ENCODE assay signal across 12 cellular contexts in the genomic region with DNA sequence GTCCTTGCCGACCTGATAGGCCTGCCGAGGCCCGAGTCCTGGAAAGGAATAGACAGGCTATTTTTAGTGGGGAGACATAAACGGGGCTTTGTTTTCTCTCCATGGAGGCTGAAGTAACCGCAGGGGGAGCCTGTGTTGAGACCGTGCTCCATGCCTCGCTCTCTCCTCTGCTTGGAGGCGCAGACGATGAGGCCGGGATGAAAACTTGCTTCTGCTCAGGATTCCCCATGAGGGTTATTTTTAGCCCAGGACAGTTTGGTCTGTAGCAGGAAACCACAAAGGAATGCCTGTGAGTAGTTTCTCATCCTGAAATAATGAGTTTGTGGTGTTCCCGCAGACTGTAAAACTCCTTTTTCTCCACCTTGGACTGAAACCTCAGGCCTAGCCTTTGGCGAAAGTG.
DNase-seq lines count a peak whose midpoint lies in the region; ATAC-seq and TF ChIP-seq lines count a peak whose summit lies in the region.
"Had no signal": no experiment of that assay in that cellular context is flagged by ENCODE, and none has a peak within 500 bp of the region (broad histone marks: within the 10 kb centered on the region; RNA-seq: fewer than 3 reads in every experiment).

No MANE protein-coding gene starts in this region.

- H3K4me3 ChIP-seq in ACC112 (ENCODE audit: low read depth, low read length) (no peak overlapping the region), dorsolateral prefrontal cortex (peak overlapping the region in 12 of 59 donors; percentile 3 to 47 (median 12))
- H3K4me3 ChIP-seq: transverse colon had no signal

- intact Hi-C loops in dorsolateral prefrontal cortex (cut with DNase I), result no loop called here

- in situ Hi-C loops in KBM-7 (cut with MboI; ENCODE audit: low pct_unique_long_range_greater_than_20kb, low sequenced_read_pairs), result no loop called here

- peak in 15 of 56 donors; percentile 9 to 25 (median 16) for TF ChIP-seq CTCF in dorsolateral prefrontal cortex (IDR thresholded peaks at IDR 0.05 in 54 of 56, conservative IDR thresholded peaks at IDR 0.05 in 2 of 56; ENCODE audit: low read depth in 1 of 56, partially characterized antibody in 56 of 56)

- ATAC-seq in GM18858 (IDR thresholded peaks at IDR 0.05; ENCODE audit: unreplicated experiment), result no peak

- H3K27me3 ChIP-seq in ACC112 (ENCODE audit: insufficient read depth, low read length), result no peaks in the 10 kb centered on the region
- H3K27me3 ChIP-seq in dorsolateral prefrontal cortex, result no peaks in the 10 kb centered on the region
- no peaks in the 10 kb centered on the region for H3K27me3 ChIP-seq in layer of hippocampus (ENCODE audit: control insufficient read depth, insufficient read depth, low read length)
- H3K27me3 ChIP-seq: transverse colon had no signal

- H3K4me1 ChIP-seq in ACC112 (ENCODE audit: control insufficient read depth, insufficient read depth, low read length, unreplicated experiment), result peaks cover 22% of the 10 kb centered on the region
- H3K4me1 ChIP-seq: transverse colon had no signal

- H3K27ac ChIP-seq in ACC112 (ENCODE audit: low read depth, low read length), result peak overlapping the region; percentile 54; the same call in 1 of the 2 replicates
- H3K27ac ChIP-seq in dorsolateral prefrontal cortex, result peak overlapping the region in 55 of 59 donors; percentile 34 to 89 (median 77)
- peak overlapping the region; percentile 84 for H3K27ac ChIP-seq in layer of hippocampus (ENCODE audit: low read depth, low read length)

- no peaks in the 10 kb centered on the region for H3K79me2 ChIP-seq in ACC112 (ENCODE audit: control insufficient read depth, insufficient read depth, low read length, unreplicated experiment)

- no peak overlapping the region for H2AFZ ChIP-seq in ACC112 (ENCODE audit: low read length, unreplicated experiment)

- H3K36me3 ChIP-seq in ACC112 (ENCODE audit: insufficient read depth, low read length), result no peaks in the 10 kb centered on the region
- H3K36me3 ChIP-seq: transverse colon had no signal

- DNase-seq in KBM-7, result peak; percentile 11
- DNase-seq in dorsolateral prefrontal cortex, result peak in 5 of 10 donors; percentile 26 to 55 (median 39)
- DNase-seq in GF-D8 (lab: John Stamatoyannopoulos, UW), result no peak
- no peak for DNase-seq in stimulated activated CD4-positive, alpha-beta T cell treated with anti-CD3 and anti-CD28 coated beads, Interleukin-2, amount 100 ng/mL, for 48 hours
- no peak for DNase-seq in NCI-H345 treated with DMSO at 0.1 percent for 48 hours (lab: John Stamatoyannopoulos, UW; ENCODE audit: unreplicated experiment)
- DNase-seq: activated T-cell treated with anti-CD3 and anti-CD28 coated beads, Interleukin-2, amount 50 U/mL, for 24 hours; effector memory CD4-positive, alpha-beta T cell; stimulated activated CD4-positive, alpha-beta T cell treated with anti-CD3 and anti-CD28 coated beads, Interleukin-1b, Interleukin-23, amount 100 ng/mL, for 48 hours; transverse colon had no signal
